ENCODE assay signal across 8 cellular contexts in the genomic region with DNA sequence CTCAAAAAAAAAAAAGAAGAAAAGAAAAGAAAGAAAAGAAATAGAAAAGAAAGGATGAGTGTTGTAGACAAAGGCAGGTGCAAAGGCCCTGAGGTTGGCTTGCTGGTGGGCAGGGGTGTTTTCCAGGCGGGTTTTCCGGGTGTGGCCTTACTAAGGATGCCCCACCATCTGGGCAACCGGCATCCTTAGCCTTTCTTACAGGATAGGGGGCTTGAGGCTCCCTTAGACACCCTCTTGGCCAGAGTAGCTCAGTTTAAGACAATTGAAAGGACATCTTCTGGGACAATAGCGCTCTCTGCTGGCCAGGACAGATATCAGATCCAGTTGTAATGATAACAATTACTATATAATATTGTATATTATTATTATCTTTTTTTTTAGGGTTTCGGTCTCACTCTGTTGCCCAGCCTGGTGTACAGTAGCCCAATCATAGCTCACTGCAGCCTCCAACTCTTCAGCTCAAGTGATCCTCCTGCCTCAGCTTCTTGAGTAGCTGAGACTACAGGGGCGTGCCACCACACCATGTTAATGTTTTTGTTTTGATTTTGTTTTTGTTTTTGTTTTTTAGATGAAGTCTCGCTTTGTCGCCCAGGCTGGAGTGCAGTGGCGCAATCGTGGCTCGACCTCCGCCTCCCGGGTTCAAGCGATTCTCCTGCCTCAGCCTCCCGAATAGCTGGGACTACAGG. TPM values are rescaled to one million over a fixed set of nuclear protein-coding genes. Genes with fewer than 3 reads are reported as not detected.
A peak's percentile ranks its signal among the peaks of the same experiment; 100 is the strongest.
DNase-seq lines count a peak whose midpoint lies in the region; ATAC-seq and TF ChIP-seq lines count a peak whose summit lies in the region.

No MANE protein-coding gene starts in this region.

- no peak overlapping the region for H3K4me3 Mint-ChIP-seq in activated B cell treated with CpG ODN at 0.5 μM for 24 hours
- no peak overlapping the region for H3K4me3 Mint-ChIP-seq in mesothelial cell of epicardium

- intact Hi-C loops in activated B cell treated with CpG ODN at 0.5 μM for 24 hours (cut with micrococcal nuclease) (loop anchor here (1.0 to 5.0 kb wide), 4 partner anchors 118 to 217 kb away; partner anchors contain the start of genes CDKN2D and KRI1), thyroid gland (cut with DNase I) (no loop called here), tibial artery (cut with DNase I; ENCODE audit: low total_unique reads) (no loop called here)

- no peak overlapping the region for H3K27ac Mint-ChIP-seq in activated B cell treated with CpG ODN at 0.5 μM for 24 hours
- no peak overlapping the region for H3K27ac Mint-ChIP-seq in mesothelial cell of epicardium

- H3K27me3 ChIP-seq in thyroid gland (no peaks in the 10 kb centered on the region), tibial artery (peaks cover 0 to 3% of the 10 kb centered on the region in 2 donors)

- no peak for TF ChIP-seq POLR2A in thyroid gland (IDR thresholded peaks at IDR 0.05)

- no peak overlapping the region for H3K4me3 ChIP-seq in cardiac fibroblast (replicated peaks in 1 of 2; ENCODE audit: low read depth in 2 of 2, low read length in 2 of 2)
- no peak overlapping the region for H3K4me3 ChIP-seq in thyroid gland (replicated peaks in 1 of 3)
- H3K4me3 ChIP-seq in tibial artery: no peak overlapping the region

- H3K27me3 Mint-ChIP-seq in activated B cell treated with CpG ODN at 0.5 μM for 24 hours: peaks cover 5% of the 10 kb centered on the region
- peaks cover 7% of the 10 kb centered on the region for H3K27me3 Mint-ChIP-seq in mesothelial cell of epicardium (ENCODE audit: low read depth)

- H3K36me3 ChIP-seq in thyroid gland (no peaks in the 10 kb centered on the region), tibial artery (peaks cover 0 to 11% (median 0%) of the 10 kb centered on the region in 3 donors)

- CTCF ChIA-PET in activated B cell treated with CpG ODN at 0.5 μM for 24 hours (lab: Charles Lee): interaction anchor here (0.5 to 4.3 kb wide), 21 partner anchors 18 to 480 kb away, joined by 3 to 44 read pairs (median 4); partner anchors contain the start of gene DNM2

- no peak overlapping the region for H3K27ac ChIP-seq in thyroid gland
- H3K27ac ChIP-seq in tibial artery: no peak overlapping the region

- no peak for ATAC-seq in activated B cell treated with CpG ODN at 0.5 μM for 24 hours (ENCODE audit: low read depth)

- peak; percentile 41 for DNase-seq in NK-92 treated with Interleukin-12 subunit alpha and Interleukin-12 subunit beta, amount 100 ng/mL, for 24 hours (lab: John Stamatoyannopoulos, UW)
- DNase-seq in NK-92 (lab: John Stamatoyannopoulos, UW; ENCODE audit: unreplicated experiment) (no peak), NCI-H2196 (lab: John Stamatoyannopoulos, UW; ENCODE audit: unreplicated experiment) (peak; percentile 67), activated B cell treated with CpG ODN at 0.5 μM for 24 hours (peak; percentile 28), cardiac fibroblast (ENCODE audit: low read depth in 2 of 2) (peak; percentile 73 to 81), mesothelial cell of epicardium (ENCODE audit: low spot score in 2 of 2, unreplicated experiment in 2 of 2) (no peak), thyroid gland (peak; percentile 47 to 60), tibial artery (no peak)

- TF ChIP-seq CTCF in activated B cell treated with CpG ODN at 0.5 μM for 24 hours (IDR thresholded peaks at IDR 0.05) (peak; percentile 60), cardiac fibroblast (IDR thresholded peaks at IDR 0.05; ENCODE audit: low read depth, low read length) (peak; percentile 56), mesothelial cell of epicardium (IDR thresholded peaks at IDR 0.05; ENCODE audit: unreplicated experiment) (peak; percentile 58), thyroid gland (IDR thresholded peaks at IDR 0.05) (peak in 4 of 6 experiments; percentile 37 to 65 (median 50)), tibial artery (IDR thresholded peaks at IDR 0.05) (peak in 1 of 2 experiments; percentile 41)

- H3K9me3 ChIP-seq in thyroid gland (no peaks in the 10 kb centered on the region), tibial artery (no peaks in the 10 kb centered on the region)

- H3K36me3 Mint-ChIP-seq in activated B cell treated with CpG ODN at 0.5 μM for 24 hours (ENCODE audit: low read depth): peaks cover 5% of the 10 kb centered on the region
- H3K36me3 Mint-ChIP-seq in mesothelial cell of epicardium: no peaks in the 10 kb centered on the region

- peaks cover 26% of the 10 kb centered on the region for H3K4me1 Mint-ChIP-seq in activated B cell treated with CpG ODN at 0.5 μM for 24 hours
- peaks cover 18% of the 10 kb centered on the region for H3K4me1 Mint-ChIP-seq in mesothelial cell of epicardium

- H3K4me1 ChIP-seq in thyroid gland (peaks cover 10 to 23% of the 10 kb centered on the region in 2 donors), tibial artery (peaks cover 0 to 35% (median 19%) of the 10 kb centered on the region in 4 donors)

- POLR2A ChIA-PET in activated B cell treated with CpG ODN at 0.5 μM for 24 hours (lab: Charles Lee): interaction anchor here (0.9 to 3.4 kb wide), 4 partner anchors 18 to 136 kb away, joined by 4 to 22 read pairs (median 6); partner anchors contain the start of gene DNM2

- 35 to 40% methylated on average over 15 of the region's 15 CpGs for WGBS in thyroid gland, 2 donors

- H3K9me3 Mint-ChIP-seq in activated B cell treated with CpG ODN at 0.5 μM for 24 hours (no peaks in the 10 kb centered on the region), mesothelial cell of epicardium (no peaks in the 10 kb centered on the region)

RNA-seq across cellular contexts. Expression of gene QTRT1, which starts 1.4 kb away (rescaled TPM):
- total RNA-seq in activated B cell treated with CpG ODN at 0.5 μM for 24 hours: 69.4 and 74.9 TPM in 2 replicates
- total RNA-seq in mesothelial cell of epicardium: 57.9 to 66.6 TPM (median 62.5 TPM) in 3 replicates
- total RNA-seq in thyroid gland: 10 to 100 TPM; 26.2 to 63.3 (median 37.4) TPM

RNA-seq across cellular contexts. Expression of gene DNM2, which starts 18.1 kb away (rescaled TPM):
- total RNA-seq in activated B cell treated with CpG ODN at 0.5 μM for 24 hours: 220 and 257 TPM in 2 replicates
- 126 to 128 TPM (median 128 TPM) in 3 replicates for total RNA-seq in mesothelial cell of epicardium
- total RNA-seq in thyroid gland: 100 to 1,000 TPM in 3 of 4 donors, 10 to 100 TPM in 1; 95.1 to 155 (median 120) TPM

RNA-seq across cellular contexts. Expression of gene ILF3, which starts 45.6 kb away (rescaled TPM):
- 373 and 399 TPM in 2 replicates for total RNA-seq in activated B cell treated with CpG ODN at 0.5 μM for 24 hours
- 606 to 617 TPM (median 613 TPM) in 3 replicates for total RNA-seq in mesothelial cell of epicardium
- 100 to 1,000 TPM; 122 to 232 (median 159) TPM for total RNA-seq in thyroid gland

Comparison
In these comparisons a context has a peak if more than half of its experiments do, and no peak if none do; other contexts are left out.
1. DNase-seq: peak in NK-92 treated with Interleukin-12 subunit alpha and Interleukin-12 subunit beta, amount 100 ng/mL, for 24 hours (single experiment), NCI-H2196 (single experiment), activated B cell treated with CpG ODN at 0.5 μM for 24 hours (single experiment), cardiac fibroblast (2 of 2) and thyroid gland (2 of 2); none in NK-92 (single experiment), mesothelial cell of epicardium (0 of 2) and tibial artery (0 of 2).